14 cellular contexts compared by ENCODE assay signal in the genomic region with DNA sequence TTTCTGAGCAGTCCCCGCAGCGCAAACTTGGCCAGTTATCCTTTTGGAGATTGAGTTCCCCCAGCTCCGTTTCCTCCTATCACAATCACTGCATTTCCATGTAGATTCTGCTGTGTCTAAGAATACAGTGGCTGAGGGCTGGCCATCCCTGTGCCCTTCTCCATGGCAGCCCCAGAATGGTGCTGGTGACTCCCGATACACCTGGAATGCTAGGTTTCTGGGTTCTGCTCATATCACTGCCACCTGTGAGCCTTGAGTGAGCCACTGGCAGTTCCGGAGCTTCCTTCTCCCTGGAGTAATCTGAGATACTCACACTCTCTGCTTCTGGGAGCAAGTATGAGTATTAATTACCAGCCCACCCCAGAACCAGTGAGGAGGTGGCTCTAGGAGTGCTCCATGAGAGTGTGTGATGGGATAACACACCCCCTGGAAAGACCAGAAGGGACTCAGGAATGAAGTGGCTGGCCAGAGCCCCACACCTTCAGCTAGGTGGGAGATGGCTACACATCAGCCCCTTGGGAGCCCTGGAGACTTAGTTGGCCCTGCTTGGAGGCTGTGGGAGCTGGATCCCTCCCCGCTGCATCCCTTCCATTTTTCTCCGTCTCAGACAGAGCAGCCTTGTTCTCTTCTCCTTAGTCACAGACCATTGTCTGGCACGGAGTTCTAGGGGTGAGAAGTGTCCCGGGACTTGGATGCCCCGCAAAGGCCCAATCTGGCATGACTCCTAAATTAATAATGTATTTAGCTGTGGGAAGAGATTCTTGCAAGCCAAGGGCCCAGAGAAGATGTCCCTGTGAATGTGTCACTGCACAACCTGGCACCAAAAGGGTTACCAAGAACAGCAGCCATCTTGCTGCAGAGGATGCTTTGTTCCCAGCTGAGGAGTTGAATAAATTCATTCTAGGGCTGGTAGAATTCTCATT. TPM values are rescaled to one million over a fixed set of nuclear protein-coding genes. Genes with fewer than 3 reads are reported as not detected.
DNase-seq lines count a peak whose midpoint lies in the region.
"Had no signal": no experiment of that assay in that cellular context is flagged by ENCODE, and none has a peak within 500 bp of the region (broad histone marks: within the 10 kb centered on the region; RNA-seq: fewer than 3 reads in every experiment).

No MANE protein-coding gene starts in this region.

- H3K9me3 ChIP-seq in HUES48 (ENCODE audit: control insufficient read depth, insufficient read depth, low read length) (no peaks in the 10 kb centered on the region), iPS-20b (ENCODE audit: insufficient read depth, low read depth, low read length) (no peaks in the 10 kb centered on the region)
- H3K9me3 ChIP-seq: SJSA1 had no signal

- peak; percentile 52 for DNase-seq in cerebellar cortex (ENCODE audit: low spot score)
- DNase-seq in superior temporal gyrus (ENCODE audit: extremely low spot score): peak; percentile 67
- DNase-seq in NCI-H1092 (lab: John Stamatoyannopoulos, UW): no peak
- no peak for DNase-seq in central memory CD4-positive, alpha-beta T cell
- no peak for DNase-seq in A172 (ENCODE audit: low spot score)
- no peak for DNase-seq in NCI-H345 treated with DMSO at 0.1 percent for 48 hours (lab: John Stamatoyannopoulos, UW; ENCODE audit: unreplicated experiment)
- DNase-seq: activated CD8-positive, alpha-beta T cell treated with anti-CD3 and anti-CD28 coated beads for 36 hours; DMS153; naive thymus-derived CD8-positive, alpha-beta T cell; NCI-H345; stimulated activated CD4-positive, alpha-beta T cell treated with anti-CD3 and anti-CD28 coated beads, Interleukin-4, amount 100 ng/mL, for 4 hours had no signal

- H3K27me3 ChIP-seq in HUES48 (ENCODE audit: control insufficient read depth, insufficient read depth, low read length) (peaks cover 72% of the 10 kb centered on the region), iPS-20b (ENCODE audit: insufficient read depth, low read length) (no peaks in the 10 kb centered on the region)
- H3K27me3 ChIP-seq: SJSA1 had no signal

- H3K4me3 ChIP-seq in HUES48 (ENCODE audit: low read depth, low read length) (no peak overlapping the region), iPS-20b (ENCODE audit: low read length) (no peak overlapping the region; the same call in 1 of the 2 replicates)
- H3K4me3 ChIP-seq: SJSA1 had no signal

- peak overlapping the region; percentile 81 for H3K27ac ChIP-seq in HUES48 (ENCODE audit: low read depth, low read length)
- no peak overlapping the region for H3K27ac ChIP-seq in iPS-20b (ENCODE audit: low read length)
- H3K27ac ChIP-seq: SJSA1 had no signal

- H3K9ac ChIP-seq in HUES48 (ENCODE audit: low read depth, low read length): no peak overlapping the region
- peak overlapping the region; percentile 28; the same call in 1 of the 2 replicates for H3K9ac ChIP-seq in iPS-20b (ENCODE audit: low read depth, low read length)

- H3K36me3 ChIP-seq in HUES48 (ENCODE audit: control insufficient read depth, insufficient read depth, low read length): no peaks in the 10 kb centered on the region
- no peaks in the 10 kb centered on the region; the same call in 1 of the 2 replicates for H3K36me3 ChIP-seq in iPS-20b (ENCODE audit: insufficient read depth, low read depth, low read length)

- H3K4me1 ChIP-seq in HUES48 (ENCODE audit: control insufficient read depth, insufficient read depth, low read length) (peaks cover 33% of the 10 kb centered on the region), iPS-20b (ENCODE audit: insufficient read depth, low read length) (peaks cover 27% of the 10 kb centered on the region)

RNA-seq across cellular contexts. Expression of a gene that starts 4.9 kb away (rescaled TPM):
- 1.1 and 3.7 TPM in 2 replicates for total RNA-seq in A172 (2014; rRNA removed; shearing (Covaris generic))
- total RNA-seq: activated CD8-positive, alpha-beta T cell treated with anti-CD3 and anti-CD28 coated beads for 36 hours; naive thymus-derived CD8-positive, alpha-beta T cell had no signal

RNA-seq across cellular contexts. Expression of a gene that starts 8.9 kb away (rescaled TPM):
- total RNA-seq in A172 (2014; rRNA removed; shearing (Covaris generic)): 0.22 TPM in 1 of 2 replicates, not detected in the other
- total RNA-seq: activated CD8-positive, alpha-beta T cell treated with anti-CD3 and anti-CD28 coated beads for 36 hours; naive thymus-derived CD8-positive, alpha-beta T cell had no signal

RNA-seq across cellular contexts. Expression of a gene that starts 18.0 kb away (rescaled TPM):
- 46.6 and 51.7 TPM in 2 replicates for total RNA-seq in A172 (2014; rRNA removed; shearing (Covaris generic))
- total RNA-seq: activated CD8-positive, alpha-beta T cell treated with anti-CD3 and anti-CD28 coated beads for 36 hours; naive thymus-derived CD8-positive, alpha-beta T cell had no signal

Comparison
In these comparisons a context has a peak if more than half of its experiments do, and no peak if none do; other contexts are left out.
1. DNase-seq: peak in cerebellar cortex (single experiment) and superior temporal gyrus (single experiment); none in NCI-H1092 (single experiment), central memory CD4-positive, alpha-beta T cell (single experiment), A172 (single experiment) and NCI-H345 treated with DMSO at 0.1 percent for 48 hours (single experiment).